In genomic region chr9:137294684-137295312, GRCh38 we compare ENCODE assay signal across 2 cellular contexts.
TF ChIP-seq lines count a peak whose summit lies in the region.

No MANE protein-coding gene starts in this region.

TF ChIP-seq in HEK293, 187 proteins besides CTCF, POLR2A, EP300 and RAD21:
- peak; percentile 65 for TF ChIP-seq SETDB1 (IDR thresholded peaks at IDR 0.05; ENCODE audit: insufficient read length, low read length)
- TF ChIP-seq SP7 (tag by site-specific recombination; IDR thresholded peaks at IDR 0.05) = no peak
- peak; percentile 21; the same call in 1 of the 2 replicates for TF ChIP-seq ZNF654 (tag by site-specific recombination; IDR thresholded peaks at IDR 0.05; ENCODE audit: low read depth)
- TF ChIP-seq ZNF843 (tag by site-specific recombination; IDR thresholded peaks at IDR 0.05) = no peak

TF ChIP-seq in K562, 482 proteins besides CTCF, POLR2A, EP300 and RAD21:
- TF ChIP-seq ZFX (CRISPR knock-in tag; IDR thresholded peaks at IDR 0.05) (peak; percentile 43; the same call in 1 of the 2 replicates), ZSCAN32 (CRISPR knock-in tag; IDR thresholded peaks at IDR 0.05) (no peak), ELF4 (CRISPR knock-in tag; IDR thresholded peaks at IDR 0.05) (no peak), E2F6 (IDR thresholded peaks at IDR 0.05; ENCODE audit: borderline replicate concordance in 1 of 2, extremely low read depth in 1 of 2, insufficient read depth in 1 of 2, insufficient read length in 1 of 2, low read depth in 1 of 2, low read length in 1 of 2, poor library complexity in 1 of 2, severe bottlenecking in 1 of 2) (peak in 1 of 2 experiments; percentile 13), ZNF584 (CRISPR knock-in tag; IDR thresholded peaks at IDR 0.05; ENCODE audit: low read depth) (no peak), HLTF (IDR thresholded peaks at IDR 0.05) (peak; percentile 14; the same call in 1 of the 2 replicates), FIP1L1 (IDR thresholded peaks at IDR 0.05; ENCODE audit: low read depth, low read length, poor library complexity, severe bottlenecking) (peak; percentile 22), ZNF449 (CRISPR knock-in tag; IDR thresholded peaks at IDR 0.05) (no peak), MAX (CRISPR knock-in tag; IDR thresholded peaks at IDR 0.05) (peak; percentile 49), ID3 (CRISPR knock-in tag; IDR thresholded peaks at IDR 0.05) (no peak), ID3 (tag; IDR thresholded peaks at IDR 0.05) (no peak), CHD1 (IDR thresholded peaks at IDR 0.05; ENCODE audit: low read length) (no peak), HDAC2 (IDR thresholded peaks at IDR 0.05) (peak; percentile 8; the same call in 1 of the 2 replicates), THAP12 (CRISPR knock-in tag; IDR thresholded peaks at IDR 0.05) (peak; percentile 42; the same call in 1 of the 2 replicates), HMGN3 (IDR thresholded peaks at IDR 0.05; ENCODE audit: borderline replicate concordance, extremely low read depth, insufficient read length, low read depth, low read length) (no peak), ZNF140 (CRISPR knock-in tag; IDR thresholded peaks at IDR 0.05) (no peak), ZNF408 (CRISPR knock-in tag; IDR thresholded peaks at IDR 0.05; ENCODE audit: low read depth) (no peak), ZNF766 (CRISPR knock-in tag; conservative IDR thresholded peaks at IDR 0.05) (no peak), ZBTB1 (CRISPR knock-in tag; IDR thresholded peaks at IDR 0.05; ENCODE audit: borderline replicate concordance, low read depth) (peak; percentile 15; the same call in 1 of the 2 replicates), TRIM24 (IDR thresholded peaks at IDR 0.05) (0 out of 4 replicates have a peak, but pooled peaks of 1 of the 2 experiments have one; percentile 19), NR1H2 (CRISPR knock-in tag; IDR thresholded peaks at IDR 0.05) (no peak), BRCA1 (IDR thresholded peaks at IDR 0.05) (no peak), BRCA1 (CRISPR knock-in tag; IDR thresholded peaks at IDR 0.05) (0 out of 2 replicates have a peak, but pooled peaks have one; percentile 24), ZBTB33 (CRISPR knock-in tag; IDR thresholded peaks at IDR 0.05) (peak; percentile 99)
- TF ChIP-seq, protein P1, sequence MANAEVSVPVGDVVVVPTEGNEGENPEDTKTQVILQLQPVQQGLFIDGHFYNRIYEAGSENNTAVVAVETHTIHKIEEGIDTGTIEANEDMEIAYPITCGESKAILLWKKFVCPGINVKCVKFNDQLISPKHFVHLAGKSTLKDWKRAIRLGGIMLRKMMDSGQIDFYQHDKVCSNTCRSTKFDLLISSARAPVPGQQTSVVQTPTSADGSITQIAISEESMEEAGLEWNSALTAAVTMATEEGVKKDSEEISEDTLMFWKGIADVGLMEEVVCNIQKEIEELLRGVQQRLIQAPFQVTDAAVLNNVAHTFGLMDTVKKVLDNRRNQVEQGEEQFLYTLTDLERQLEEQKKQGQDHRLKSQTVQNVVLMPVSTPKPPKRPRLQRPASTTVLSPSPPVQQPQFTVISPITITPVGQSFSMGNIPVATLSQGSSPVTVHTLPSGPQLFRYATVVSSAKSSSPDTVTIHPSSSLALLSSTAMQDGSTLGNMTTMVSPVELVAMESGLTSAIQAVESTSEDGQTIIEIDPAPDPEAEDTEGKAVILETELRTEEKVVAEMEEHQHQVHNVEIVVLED (CRISPR knock-in tag; IDR thresholded peaks at IDR 0.05) = no peak
- TF ChIP-seq, protein P2, sequence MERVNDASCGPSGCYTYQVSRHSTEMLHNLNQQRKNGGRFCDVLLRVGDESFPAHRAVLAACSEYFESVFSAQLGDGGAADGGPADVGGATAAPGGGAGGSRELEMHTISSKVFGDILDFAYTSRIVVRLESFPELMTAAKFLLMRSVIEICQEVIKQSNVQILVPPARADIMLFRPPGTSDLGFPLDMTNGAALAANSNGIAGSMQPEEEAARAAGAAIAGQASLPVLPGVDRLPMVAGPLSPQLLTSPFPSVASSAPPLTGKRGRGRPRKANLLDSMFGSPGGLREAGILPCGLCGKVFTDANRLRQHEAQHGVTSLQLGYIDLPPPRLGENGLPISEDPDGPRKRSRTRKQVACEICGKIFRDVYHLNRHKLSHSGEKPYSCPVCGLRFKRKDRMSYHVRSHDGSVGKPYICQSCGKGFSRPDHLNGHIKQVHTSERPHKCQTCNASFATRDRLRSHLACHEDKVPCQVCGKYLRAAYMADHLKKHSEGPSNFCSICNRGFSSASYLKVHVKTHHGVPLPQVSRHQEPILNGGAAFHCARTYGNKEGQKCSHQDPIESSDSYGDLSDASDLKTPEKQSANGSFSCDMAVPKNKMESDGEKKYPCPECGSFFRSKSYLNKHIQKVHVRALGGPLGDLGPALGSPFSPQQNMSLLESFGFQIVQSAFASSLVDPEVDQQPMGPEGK (CRISPR knock-in tag; IDR thresholded peaks at IDR 0.05; ENCODE audit: borderline replicate concordance) = no peak
- TF ChIP-seq, protein P3, sequence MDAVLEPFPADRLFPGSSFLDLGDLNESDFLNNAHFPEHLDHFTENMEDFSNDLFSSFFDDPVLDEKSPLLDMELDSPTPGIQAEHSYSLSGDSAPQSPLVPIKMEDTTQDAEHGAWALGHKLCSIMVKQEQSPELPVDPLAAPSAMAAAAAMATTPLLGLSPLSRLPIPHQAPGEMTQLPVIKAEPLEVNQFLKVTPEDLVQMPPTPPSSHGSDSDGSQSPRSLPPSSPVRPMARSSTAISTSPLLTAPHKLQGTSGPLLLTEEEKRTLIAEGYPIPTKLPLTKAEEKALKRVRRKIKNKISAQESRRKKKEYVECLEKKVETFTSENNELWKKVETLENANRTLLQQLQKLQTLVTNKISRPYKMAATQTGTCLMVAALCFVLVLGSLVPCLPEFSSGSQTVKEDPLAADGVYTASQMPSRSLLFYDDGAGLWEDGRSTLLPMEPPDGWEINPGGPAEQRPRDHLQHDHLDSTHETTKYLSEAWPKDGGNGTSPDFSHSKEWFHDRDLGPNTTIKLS (IDR thresholded peaks at IDR 0.05; ENCODE audit: borderline replicate concordance, low read depth) = peak; percentile 1; the same call in 1 of the 2 replicates
